ENCODE assay signal across 1 cellular context in the genomic region with DNA sequence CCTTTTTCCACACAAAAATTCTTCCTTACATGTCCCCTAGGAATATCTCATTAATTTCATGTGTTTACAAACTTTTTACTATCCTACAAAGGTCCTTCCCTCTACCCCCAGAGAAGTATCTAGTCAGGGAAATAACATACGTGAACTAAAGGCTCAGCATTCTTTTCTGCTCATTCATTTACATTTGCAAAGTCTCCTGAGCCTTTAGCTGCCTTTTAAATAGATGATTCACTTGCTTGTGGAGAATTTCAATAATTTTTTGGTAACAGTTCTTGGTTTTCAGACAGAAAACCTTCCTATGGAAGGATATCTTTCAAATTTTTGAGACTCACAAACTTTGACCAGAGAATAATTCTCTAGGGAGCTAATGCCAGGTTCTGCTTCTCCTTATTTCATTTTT.
TF ChIP-seq lines count a peak whose summit lies in the region.

No MANE protein-coding gene starts in this region.

TF ChIP-seq in WTC11, 78 proteins besides CTCF, POLR2A, EP300 and RAD21 (continued from another document):
- TF ChIP-seq ELF4 (CRISPR knock-in tag; IDR thresholded peaks at IDR 0.05; ENCODE audit: low read depth), result no peak
- TF ChIP-seq KAT7 (CRISPR knock-in tag; IDR thresholded peaks at IDR 0.05; ENCODE audit: borderline replicate concordance), result no peak
- no peak for TF ChIP-seq NFATC4 (CRISPR knock-in tag; IDR thresholded peaks at IDR 0.05)
- TF ChIP-seq ZNF232 (CRISPR knock-in tag; IDR thresholded peaks at IDR 0.05), result no peak
- TF ChIP-seq, protein P1, sequence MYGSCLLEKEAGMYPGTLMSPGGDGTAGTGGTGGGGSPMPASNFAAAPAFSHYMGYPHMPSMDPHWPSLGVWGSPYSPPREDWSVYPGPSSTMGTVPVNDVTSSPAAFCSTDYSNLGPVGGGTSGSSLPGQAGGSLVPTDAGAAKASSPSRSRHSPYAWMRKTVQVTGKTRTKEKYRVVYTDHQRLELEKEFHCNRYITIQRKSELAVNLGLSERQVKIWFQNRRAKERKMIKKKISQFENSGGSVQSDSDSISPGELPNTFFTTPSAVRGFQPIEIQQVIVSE (CRISPR knock-in tag; IDR thresholded peaks at IDR 0.05; ENCODE audit: borderline replicate concordance), result no peak
- no peak for TF ChIP-seq FOXJ3 (CRISPR knock-in tag; IDR thresholded peaks at IDR 0.05; ENCODE audit: borderline replicate concordance)
- no peak for TF ChIP-seq SMAD3 (CRISPR knock-in tag; IDR thresholded peaks at IDR 0.05; ENCODE audit: borderline replicate concordance)
- TF ChIP-seq, protein P2, sequence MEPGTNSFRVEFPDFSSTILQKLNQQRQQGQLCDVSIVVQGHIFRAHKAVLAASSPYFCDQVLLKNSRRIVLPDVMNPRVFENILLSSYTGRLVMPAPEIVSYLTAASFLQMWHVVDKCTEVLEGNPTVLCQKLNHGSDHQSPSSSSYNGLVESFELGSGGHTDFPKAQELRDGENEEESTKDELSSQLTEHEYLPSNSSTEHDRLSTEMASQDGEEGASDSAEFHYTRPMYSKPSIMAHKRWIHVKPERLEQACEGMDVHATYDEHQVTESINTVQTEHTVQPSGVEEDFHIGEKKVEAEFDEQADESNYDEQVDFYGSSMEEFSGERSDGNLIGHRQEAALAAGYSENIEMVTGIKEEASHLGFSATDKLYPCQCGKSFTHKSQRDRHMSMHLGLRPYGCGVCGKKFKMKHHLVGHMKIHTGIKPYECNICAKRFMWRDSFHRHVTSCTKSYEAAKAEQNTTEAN (CRISPR knock-in tag; IDR thresholded peaks at IDR 0.05), result no peak
- no peak for TF ChIP-seq NR1H2 (CRISPR knock-in tag; IDR thresholded peaks at IDR 0.05)
- no peak for TF ChIP-seq NR2C2 (CRISPR knock-in tag; IDR thresholded peaks at IDR 0.05)
- TF ChIP-seq, protein P3, sequence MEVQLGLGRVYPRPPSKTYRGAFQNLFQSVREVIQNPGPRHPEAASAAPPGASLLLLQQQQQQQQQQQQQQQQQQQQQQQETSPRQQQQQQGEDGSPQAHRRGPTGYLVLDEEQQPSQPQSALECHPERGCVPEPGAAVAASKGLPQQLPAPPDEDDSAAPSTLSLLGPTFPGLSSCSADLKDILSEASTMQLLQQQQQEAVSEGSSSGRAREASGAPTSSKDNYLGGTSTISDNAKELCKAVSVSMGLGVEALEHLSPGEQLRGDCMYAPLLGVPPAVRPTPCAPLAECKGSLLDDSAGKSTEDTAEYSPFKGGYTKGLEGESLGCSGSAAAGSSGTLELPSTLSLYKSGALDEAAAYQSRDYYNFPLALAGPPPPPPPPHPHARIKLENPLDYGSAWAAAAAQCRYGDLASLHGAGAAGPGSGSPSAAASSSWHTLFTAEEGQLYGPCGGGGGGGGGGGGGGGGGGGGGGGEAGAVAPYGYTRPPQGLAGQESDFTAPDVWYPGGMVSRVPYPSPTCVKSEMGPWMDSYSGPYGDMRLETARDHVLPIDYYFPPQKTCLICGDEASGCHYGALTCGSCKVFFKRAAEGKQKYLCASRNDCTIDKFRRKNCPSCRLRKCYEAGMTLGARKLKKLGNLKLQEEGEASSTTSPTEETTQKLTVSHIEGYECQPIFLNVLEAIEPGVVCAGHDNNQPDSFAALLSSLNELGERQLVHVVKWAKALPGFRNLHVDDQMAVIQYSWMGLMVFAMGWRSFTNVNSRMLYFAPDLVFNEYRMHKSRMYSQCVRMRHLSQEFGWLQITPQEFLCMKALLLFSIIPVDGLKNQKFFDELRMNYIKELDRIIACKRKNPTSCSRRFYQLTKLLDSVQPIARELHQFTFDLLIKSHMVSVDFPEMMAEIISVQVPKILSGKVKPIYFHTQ (CRISPR knock-in tag; IDR thresholded peaks at IDR 0.05), result no peak
